Comparison of ENCODE assay signal across 31 cellular contexts in genomic region chr1:7655354-7655753, GRCh38.
"Had no signal": no experiment of that assay in that cellular context is flagged by ENCODE, and none has a peak within 500 bp of the region (broad histone marks: within the 10 kb centered on the region; RNA-seq: fewer than 3 reads in every experiment).

No MANE protein-coding gene starts in this region.

- ATAC-seq: gastrocnemius medialis; heart left ventricle; left cardiac atrium; left lung; mucosa of descending colon; psoas muscle; right cardiac atrium; stimulated activated memory B cell treated with anti-CD40 and anti-IgM and Interleukin-4, amounts not matched to agents 10 μg/mL and 1 μg/mL and 100 μg/mL, for 72 hours; stimulated activated naive CD8-positive, alpha-beta T cell treated with anti-CD3 and anti-CD28 coated beads, Interleukin-15, Interleukin-2, amounts not matched to agents 100 U/mL and 50 U/mL, for 24 hours had no signal

- FAIRE-seq: endothelial cell of umbilical vein, islet of Langerhans had no signal

- H3K36me3 ChIP-seq: colonic mucosa, gastrocnemius medialis, heart left ventricle, left lung, ovary, spleen, tibial artery, upper lobe of left lung, uterus had no signal

- H3K4me3 Mint-ChIP-seq: dendritic cell treated with granulocyte-macrophage colony-stimulating factor and Interleukin-4, amounts not matched to agents 40 ng/mL and 50 ng/mL, for 4 days; endodermal cell; mesothelial cell of epicardium; naive B cell; nephron; stimulated activated memory B cell treated with anti-CD40 and anti-IgM and Interleukin-4, amounts not matched to agents 10 μg/mL and 1 μg/mL and 100 μg/mL, for 72 hours had no signal

- H3K79me2 ChIP-seq: hepatocyte had no signal

- H3K4me2 ChIP-seq: hepatocyte had no signal

- H3K9me3 Mint-ChIP-seq: dendritic cell treated with granulocyte-macrophage colony-stimulating factor and Interleukin-4, amounts not matched to agents 40 ng/mL and 50 ng/mL, for 4 days; endodermal cell; mesothelial cell of epicardium; nephron; stimulated activated memory B cell treated with anti-CD40 and anti-IgM and Interleukin-4, amounts not matched to agents 10 μg/mL and 1 μg/mL and 100 μg/mL, for 72 hours had no signal

- H3K4me3 ChIP-seq: colonic mucosa, gastrocnemius medialis, heart left ventricle, hepatocyte, left lung, mucosa of descending colon, ovary, psoas muscle, skin epidermis, spleen, testis, tibial artery, upper lobe of left lung, uterus had no signal

- H3K9me3 ChIP-seq: colonic mucosa, gastrocnemius medialis, heart left ventricle, left lung, mucosa of descending colon, ovary, psoas muscle, spleen, testis, tibial artery, upper lobe of left lung, uterus had no signal

- H3K4me1 ChIP-seq: colonic mucosa, gastrocnemius medialis, heart left ventricle, left lung, psoas muscle, spleen, testis, tibial artery, upper lobe of left lung, uterus had no signal

- H3K27ac Mint-ChIP-seq: dendritic cell treated with granulocyte-macrophage colony-stimulating factor and Interleukin-4, amounts not matched to agents 40 ng/mL and 50 ng/mL, for 4 days; endodermal cell; mesothelial cell of epicardium; nephron; stimulated activated memory B cell treated with anti-CD40 and anti-IgM and Interleukin-4, amounts not matched to agents 10 μg/mL and 1 μg/mL and 100 μg/mL, for 72 hours had no signal

- H3K4me1 Mint-ChIP-seq: endodermal cell; mesothelial cell of epicardium; nephron; stimulated activated memory B cell treated with anti-CD40 and anti-IgM and Interleukin-4, amounts not matched to agents 10 μg/mL and 1 μg/mL and 100 μg/mL, for 72 hours had no signal

- DNase-seq: colonic mucosa; effector CD8-positive, alpha-beta T cell; endodermal cell; gastrocnemius medialis; heart left ventricle; left cardiac atrium; left lung; mesenchymal stem cell; mucosa of descending colon; naive B cell; occipital lobe; ovary; posterior cingulate gyrus; psoas muscle; spleen; stimulated activated CD4-positive, alpha-beta T cell treated with anti-CD3 and anti-CD28 coated beads, Interleukin-4, amount 100 ng/mL, for 4 hours; stimulated activated naive CD8-positive, alpha-beta T cell treated with anti-CD3 and anti-CD28 coated beads, Interleukin-15, Interleukin-2, amounts not matched to agents 100 U/mL and 50 U/mL, for 24 hours; substantia nigra; testis; tibial artery; upper lobe of left lung; uterus had no signal

- H3K36me3 Mint-ChIP-seq: mesothelial cell of epicardium; naive B cell; stimulated activated memory B cell treated with anti-CD40 and anti-IgM and Interleukin-4, amounts not matched to agents 10 μg/mL and 1 μg/mL and 100 μg/mL, for 72 hours had no signal

- H3K27ac ChIP-seq: colonic mucosa, gastrocnemius medialis, heart left ventricle, hepatocyte, left lung, ovary, psoas muscle, skin epidermis, spleen, testis, tibial artery, upper lobe of left lung, uterus had no signal

- H3K27me3 ChIP-seq: colonic mucosa, gastrocnemius medialis, heart left ventricle, hepatocyte, left lung, ovary, spleen, testis, upper lobe of left lung, uterus had no signal

- H2AFZ ChIP-seq: hepatocyte had no signal
